In the genomic region with DNA sequence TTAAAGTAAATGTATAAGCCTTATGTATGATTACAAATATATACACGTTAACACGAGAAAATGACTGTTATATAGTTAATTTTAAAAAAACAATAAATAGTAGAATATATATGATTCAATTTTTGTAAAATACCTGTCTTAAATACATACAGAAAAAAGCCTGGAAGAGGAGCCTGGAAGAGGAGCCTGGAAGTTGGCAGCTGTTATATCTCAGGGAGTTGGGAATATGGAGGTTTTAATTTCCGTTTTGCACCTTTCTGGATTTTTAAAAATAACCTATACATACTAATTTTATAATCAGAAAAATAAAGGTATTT, we compare ENCODE assay signal across 18 cellular contexts.
"Had no signal": no experiment of that assay in that cellular context is flagged by ENCODE, and none has a peak within 500 bp of the region (broad histone marks: within the 10 kb centered on the region; RNA-seq: fewer than 3 reads in every experiment).

No MANE protein-coding gene starts in this region.

- H3K4me1 ChIP-seq: gastroesophageal sphincter, pancreas had no signal

- ATAC-seq: activated CD8-positive, alpha-beta memory T cell treated with anti-CD3 and anti-CD28 coated beads, Interleukin-2, amount 10 ng/mL, durations not matched to agents 7 days and 5 days; activated CD8-positive, alpha-beta T cell treated with anti-CD3 and anti-CD28 coated beads for 36 hours; activated naive CD4-positive, alpha-beta T cell treated with anti-CD3 and anti-CD28 coated beads, Interleukin-2, amount 50 U/mL, for 72 hours; gastroesophageal sphincter; left ventricle myocardium superior; natural killer cell treated with Interleukin-12 subunit alpha and Interleukin-12 subunit beta and Interleukin-15 and Interleukin-18, amount 100 ng/mL, for 72 hours had no signal

- H3K9me3 Mint-ChIP-seq: activated CD4-positive, alpha-beta T cell treated with anti-CD3 and anti-CD28 coated beads, Interleukin-2, amount 10 ng/mL, durations not matched to agents 7 days and 5 days; activated CD8-positive, alpha-beta T cell treated with anti-CD3 and anti-CD28 coated beads for 36 hours; activated naive CD4-positive, alpha-beta T cell treated with anti-CD3 and anti-CD28 coated beads, Interleukin-2, amount 50 U/mL, for 72 hours; activated T-helper 1 cell treated with anti-CD3 and anti-CD28 coated beads, Interleukin-12 subunit alpha, Interleukin-12 subunit beta, Interleukin-2, Interleukin-4 antibody, amounts not matched to agents 30 ng/mL and 10 ng/mL and 1 ng/mL, durations not matched to agents 14 hours and 24 hours and 36 hours; effector memory CD8-positive, alpha-beta T cell; natural killer cell treated with Interleukin-12 subunit alpha and Interleukin-12 subunit beta and Interleukin-15 and Interleukin-18, amount 100 ng/mL, for 72 hours; T-helper 2 cell treated with Interferon-gamma antibody and Interleukin-4, amounts not matched to agents 5 μg/mL and 100 μg/mL, for 36 hours had no signal

- DNase-seq: activated CD4-positive, CD25-positive, alpha-beta regulatory T cell treated with anti-CD3 and anti-CD28 coated beads, Interleukin-2, amount 50 U/mL, for 72 hours; activated CD8-positive, alpha-beta memory T cell treated with anti-CD3 and anti-CD28 coated beads, Interleukin-2, amount 10 ng/mL, durations not matched to agents 7 days and 5 days; aorta; left ventricle myocardium superior; right cardiac atrium; stimulated activated naive CD4-positive, alpha-beta T cell treated with Interleukin-2 at 50 U/mL for 16 hours had no signal

- H3K4me1 Mint-ChIP-seq: activated CD4-positive, alpha-beta T cell treated with anti-CD3 and anti-CD28 coated beads, Interleukin-2, amount 10 ng/mL, durations not matched to agents 7 days and 5 days; activated CD8-positive, alpha-beta memory T cell treated with anti-CD3 and anti-CD28 coated beads, Interleukin-2, amount 10 ng/mL, durations not matched to agents 7 days and 5 days had no signal

- H3K27ac Mint-ChIP-seq: activated CD4-positive, alpha-beta T cell treated with anti-CD3 and anti-CD28 coated beads, Interleukin-2, amount 10 ng/mL, durations not matched to agents 7 days and 5 days; activated CD8-positive, alpha-beta memory T cell treated with anti-CD3 and anti-CD28 coated beads, Interleukin-2, amount 10 ng/mL, durations not matched to agents 7 days and 5 days; activated CD8-positive, alpha-beta T cell treated with anti-CD3 and anti-CD28 coated beads for 36 hours; activated naive CD4-positive, alpha-beta T cell treated with anti-CD3 and anti-CD28 coated beads, Interleukin-2, amount 50 U/mL, for 72 hours; activated T-helper 1 cell treated with anti-CD3 and anti-CD28 coated beads, Interleukin-12 subunit alpha, Interleukin-12 subunit beta, Interleukin-2, Interleukin-4 antibody, amounts not matched to agents 30 ng/mL and 10 ng/mL and 1 ng/mL, durations not matched to agents 14 hours and 24 hours and 36 hours; effector memory CD8-positive, alpha-beta T cell; natural killer cell treated with Interleukin-12 subunit alpha and Interleukin-12 subunit beta and Interleukin-15 and Interleukin-18, amount 100 ng/mL, for 72 hours; T-helper 2 cell treated with Interferon-gamma antibody and Interleukin-4, amounts not matched to agents 5 μg/mL and 100 μg/mL, for 36 hours had no signal

- H3K27ac ChIP-seq: brain microvascular endothelial cell, gastroesophageal sphincter, neutrophil, pancreas, WERI-Rb-1 had no signal

- H3K4me3 ChIP-seq: gastroesophageal sphincter, pancreas had no signal

- H3K36me3 Mint-ChIP-seq: activated CD8-positive, alpha-beta memory T cell treated with anti-CD3 and anti-CD28 coated beads, Interleukin-2, amount 10 ng/mL, durations not matched to agents 7 days and 5 days; activated naive CD4-positive, alpha-beta T cell treated with anti-CD3 and anti-CD28 coated beads, Interleukin-2, amount 50 U/mL, for 72 hours; natural killer cell treated with Interleukin-12 subunit alpha and Interleukin-12 subunit beta and Interleukin-15 and Interleukin-18, amount 100 ng/mL, for 72 hours had no signal

- H3K4me3 Mint-ChIP-seq: activated CD4-positive, alpha-beta T cell treated with anti-CD3 and anti-CD28 coated beads, Interleukin-2, amount 10 ng/mL, durations not matched to agents 7 days and 5 days; activated CD8-positive, alpha-beta memory T cell treated with anti-CD3 and anti-CD28 coated beads, Interleukin-2, amount 10 ng/mL, durations not matched to agents 7 days and 5 days; activated CD8-positive, alpha-beta T cell treated with anti-CD3 and anti-CD28 coated beads for 36 hours; activated T-helper 1 cell treated with anti-CD3 and anti-CD28 coated beads, Interleukin-12 subunit alpha, Interleukin-12 subunit beta, Interleukin-2, Interleukin-4 antibody, amounts not matched to agents 30 ng/mL and 10 ng/mL and 1 ng/mL, durations not matched to agents 14 hours and 24 hours and 36 hours; effector memory CD8-positive, alpha-beta T cell; natural killer cell treated with Interleukin-12 subunit alpha and Interleukin-12 subunit beta and Interleukin-15 and Interleukin-18, amount 100 ng/mL, for 72 hours; T-helper 2 cell treated with Interferon-gamma antibody and Interleukin-4, amounts not matched to agents 5 μg/mL and 100 μg/mL, for 36 hours had no signal

- H3K27me3 ChIP-seq: brain microvascular endothelial cell had no signal

- H3K36me3 ChIP-seq: brain microvascular endothelial cell, gastroesophageal sphincter, neutrophil, pancreas, WERI-Rb-1 had no signal

- H3K9me3 ChIP-seq: gastroesophageal sphincter, neutrophil, pancreas had no signal
